32 cellular contexts compared by ENCODE assay signal in genomic region chr3:168990621-168991020, GRCh38.
"Had no signal": no experiment of that assay in that cellular context is flagged by ENCODE, and none has a peak within 500 bp of the region (broad histone marks: within the 10 kb centered on the region; RNA-seq: fewer than 3 reads in every experiment).

No MANE protein-coding gene starts in this region.

- ATAC-seq: naive thymus-derived CD4-positive, alpha-beta T cell; natural killer cell; psoas muscle; right lobe of liver; stimulated activated memory B cell treated with anti-CD40 and anti-IgM and Interleukin-4, amounts not matched to agents 10 μg/mL and 1 μg/mL and 100 μg/mL, for 72 hours; stimulated activated naive CD8-positive, alpha-beta T cell treated with anti-CD3 and anti-CD28 coated beads, Interleukin-15, amount 100 ng/mL, for 72 hours; stimulated activated naive CD8-positive, alpha-beta T cell treated with anti-CD3 and anti-CD28 coated beads, Interleukin-15, Interleukin-2, amounts not matched to agents 100 U/mL and 50 U/mL, for 24 hours; upper lobe of right lung had no signal

- H3K27me3 Mint-ChIP-seq: naive thymus-derived CD4-positive, alpha-beta T cell; stimulated activated memory B cell treated with anti-CD40 and anti-IgM and Interleukin-4, amounts not matched to agents 10 μg/mL and 1 μg/mL and 100 μg/mL, for 72 hours; stimulated activated naive CD8-positive, alpha-beta T cell treated with anti-CD3 and anti-CD28 coated beads, Interleukin-15, amount 100 ng/mL, for 72 hours; type B pancreatic cell had no signal

- H3K9me3 Mint-ChIP-seq: nephron progenitor cell; neural crest cell; stimulated activated memory B cell treated with anti-CD40 and anti-IgM and Interleukin-4, amounts not matched to agents 10 μg/mL and 1 μg/mL and 100 μg/mL, for 72 hours; type B pancreatic cell had no signal

- H2AFZ ChIP-seq: parathyroid adenoma had no signal

- DNase-seq: naive thymus-derived CD4-positive, alpha-beta T cell; natural killer cell; nephron progenitor cell; occipital lobe; ovary; posterior cingulate gyrus; psoas muscle; right cardiac atrium; right lobe of liver; sigmoid colon; small intestine; spleen; stimulated activated CD4-positive, alpha-beta T cell treated with anti-CD3 and anti-CD28 coated beads, Interleukin-12 subunit alpha, Interleukin-12 subunit beta, amount 100 ng/mL, for 4 hours; stimulated activated CD4-positive, alpha-beta T cell treated with anti-CD3 and anti-CD28 coated beads, Interleukin-1b, Interleukin-23, amount 100 ng/mL, for 48 hours; stimulated activated CD4-positive, alpha-beta T cell treated with anti-CD3 and anti-CD28 coated beads, Interleukin-4, amount 100 ng/mL, for 1 hour; stimulated activated CD4-positive, alpha-beta T cell treated with anti-CD3 and anti-CD28 coated beads, Interleukin-4, amount 100 ng/mL, for 4 hours; stimulated activated CD8-positive, alpha-beta memory T cell treated with anti-CD3 and anti-CD28 coated beads, Interleukin-4, amount 100 ng/mL, for 48 hours; stimulated activated naive CD4-positive, alpha-beta T cell; stimulated activated naive CD8-positive, alpha-beta T cell treated with anti-CD3 and anti-CD28 coated beads, Interleukin-15, amount 100 ng/mL, for 72 hours; stimulated activated naive CD8-positive, alpha-beta T cell treated with anti-CD3 and anti-CD28 coated beads, Interleukin-15, Interleukin-2, amounts not matched to agents 100 U/mL and 50 U/mL, for 24 hours; substantia nigra; testis; tibial artery; transverse colon; upper lobe of right lung; uterus had no signal

- H3K36me3 ChIP-seq: ovary, right lobe of liver, sigmoid colon, spleen, suprapubic skin, tibial artery, transverse colon, upper lobe of right lung had no signal

- H3K4me1 Mint-ChIP-seq: naive thymus-derived CD4-positive, alpha-beta T cell; natural killer cell; nephron progenitor cell; neural crest cell; stimulated activated memory B cell treated with anti-CD40 and anti-IgM and Interleukin-4, amounts not matched to agents 10 μg/mL and 1 μg/mL and 100 μg/mL, for 72 hours; stimulated activated naive CD8-positive, alpha-beta T cell treated with anti-CD3 and anti-CD28 coated beads, Interleukin-15, amount 100 ng/mL, for 72 hours had no signal

- H3K4me1 ChIP-seq: parathyroid adenoma, psoas muscle, right lobe of liver, spleen, testis, tibial artery, transverse colon, upper lobe of right lung, uterus had no signal

- FAIRE-seq: small intestine had no signal

- H3K27me3 ChIP-seq: right lobe of liver, sigmoid colon, spleen, suprapubic skin, testis, tibial artery, transverse colon, upper lobe of right lung, uterus had no signal

- H3K4me3 ChIP-seq: ovary, psoas muscle, right lobe of liver, sigmoid colon, spleen, suprapubic skin, testis, tibial artery, transverse colon, upper lobe of right lung, uterus had no signal

- H3K27ac Mint-ChIP-seq: naive thymus-derived CD4-positive, alpha-beta T cell; natural killer cell; nephron progenitor cell; progenitor cell of endocrine pancreas; stimulated activated memory B cell treated with anti-CD40 and anti-IgM and Interleukin-4, amounts not matched to agents 10 μg/mL and 1 μg/mL and 100 μg/mL, for 72 hours; stimulated activated naive CD8-positive, alpha-beta T cell treated with anti-CD3 and anti-CD28 coated beads, Interleukin-15, amount 100 ng/mL, for 72 hours; type B pancreatic cell had no signal

- H3K4me3 Mint-ChIP-seq: naive thymus-derived CD4-positive, alpha-beta T cell; natural killer cell; nephron progenitor cell; neural crest cell; stimulated activated memory B cell treated with anti-CD40 and anti-IgM and Interleukin-4, amounts not matched to agents 10 μg/mL and 1 μg/mL and 100 μg/mL, for 72 hours; stimulated activated naive CD8-positive, alpha-beta T cell treated with anti-CD3 and anti-CD28 coated beads, Interleukin-15, amount 100 ng/mL, for 72 hours; type B pancreatic cell had no signal

- H3K9me3 ChIP-seq: ovary, psoas muscle, right lobe of liver, sigmoid colon, spleen, suprapubic skin, testis, tibial artery, transverse colon, upper lobe of right lung, uterus had no signal

- H3K36me3 Mint-ChIP-seq: naive thymus-derived CD4-positive, alpha-beta T cell; natural killer cell; stimulated activated memory B cell treated with anti-CD40 and anti-IgM and Interleukin-4, amounts not matched to agents 10 μg/mL and 1 μg/mL and 100 μg/mL, for 72 hours; type B pancreatic cell had no signal

- H3K79me2 ChIP-seq: parathyroid adenoma had no signal

- H3K27ac ChIP-seq: ovary, parathyroid adenoma, psoas muscle, right lobe of liver, spleen, suprapubic skin, testis, tibial artery, transverse colon, upper lobe of right lung, uterus had no signal

- H3K9ac ChIP-seq: parathyroid adenoma had no signal
